In the genomic region with DNA sequence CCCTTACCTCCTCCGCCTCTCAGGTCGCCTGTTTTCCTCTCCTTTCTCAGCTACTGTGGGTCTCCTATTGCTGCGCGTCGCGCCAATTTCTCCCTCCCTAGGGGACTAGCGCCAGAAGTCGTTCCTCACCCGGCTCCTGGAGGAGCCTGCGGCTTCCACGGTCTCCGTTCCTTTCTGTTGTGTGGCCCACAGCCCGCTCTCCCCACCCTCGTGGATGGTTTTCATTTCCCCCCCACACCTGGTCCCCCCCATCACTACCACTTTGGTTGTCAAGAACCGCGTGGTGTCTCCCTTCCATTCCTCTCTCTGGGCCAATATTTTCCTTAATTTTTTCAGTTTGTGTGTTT, we compare ENCODE assay signal across 8 cellular contexts. TPM values are rescaled to one million over a fixed set of nuclear protein-coding genes. Genes with fewer than 3 reads are reported as not detected.
DNase-seq lines count a peak whose midpoint lies in the region; ATAC-seq, FAIRE-seq and TF ChIP-seq lines count a peak whose summit lies in the region.

No MANE protein-coding gene starts in this region.

- H3K9me3 ChIP-seq in CD8-positive, alpha-beta T cell (ENCODE audit: low read length), result no peaks in the 10 kb centered on the region
- H3K9me3 ChIP-seq in gastroesophageal sphincter, result no peaks in the 10 kb centered on the region
- no peaks in the 10 kb centered on the region for H3K9me3 ChIP-seq in pancreas

- TF ChIP-seq POLR2A in gastroesophageal sphincter (IDR thresholded peaks at IDR 0.05), result no peak

- peak overlapping the region; percentile 92 for H3K4me3 ChIP-seq in CD8-positive, alpha-beta T cell (ENCODE audit: low read depth, low read length)
- H3K4me3 ChIP-seq in gastroesophageal sphincter (peak overlapping the region; percentile 58 to 85), pancreas (peak overlapping the region; percentile 60 to 95 (median 88))

- H3K9me3 Mint-ChIP-seq in CD8-positive, alpha-beta T cell, result no peaks in the 10 kb centered on the region
- H3K9me3 Mint-ChIP-seq in activated CD4-positive, alpha-beta memory T cell treated with anti-CD3 and anti-CD28 coated beads for 36 hours, result no peaks in the 10 kb centered on the region

- no peaks in the 10 kb centered on the region for H3K27me3 Mint-ChIP-seq in CD8-positive, alpha-beta T cell (ENCODE audit: low read depth)
- no peaks in the 10 kb centered on the region for H3K27me3 Mint-ChIP-seq in activated CD4-positive, alpha-beta memory T cell treated with anti-CD3 and anti-CD28 coated beads for 36 hours

- peaks cover 59% of the 10 kb centered on the region for H3K4me1 Mint-ChIP-seq in CD8-positive, alpha-beta T cell (ENCODE audit: low read depth)
- peaks cover 46% of the 10 kb centered on the region for H3K4me1 Mint-ChIP-seq in activated CD4-positive, alpha-beta memory T cell treated with anti-CD3 and anti-CD28 coated beads for 36 hours (ENCODE audit: low read depth)

- FAIRE-seq in pancreas (lab: Jason Lieb, UNC), result no peak

- peak overlapping the region; percentile 97 for H3K27ac Mint-ChIP-seq in CD8-positive, alpha-beta T cell
- peak overlapping the region; percentile 91 for H3K27ac Mint-ChIP-seq in activated CD4-positive, alpha-beta memory T cell treated with anti-CD3 and anti-CD28 coated beads for 36 hours

- peak overlapping the region; percentile 98 for H3K4me3 Mint-ChIP-seq in CD8-positive, alpha-beta T cell
- H3K4me3 Mint-ChIP-seq in activated CD4-positive, alpha-beta memory T cell treated with anti-CD3 and anti-CD28 coated beads for 36 hours, result peak overlapping the region; percentile 90

- H3K27me3 ChIP-seq in CD8-positive, alpha-beta T cell (ENCODE audit: insufficient read depth, low read length), result no peaks in the 10 kb centered on the region
- no peaks in the 10 kb centered on the region for H3K27me3 ChIP-seq in gastroesophageal sphincter
- H3K27me3 ChIP-seq in pancreas, result no peaks in the 10 kb centered on the region

- peaks cover 3% of the 10 kb centered on the region for H3K36me3 ChIP-seq in CD8-positive, alpha-beta T cell (ENCODE audit: insufficient read depth, low read length)
- H3K36me3 ChIP-seq in gastroesophageal sphincter, result peaks cover 0 to 20% of the 10 kb centered on the region in 2 donors
- no peaks in the 10 kb centered on the region for H3K36me3 ChIP-seq in pancreas

- H3K36me3 Mint-ChIP-seq in CD8-positive, alpha-beta T cell, result peaks cover 32% of the 10 kb centered on the region
- H3K36me3 Mint-ChIP-seq in activated CD4-positive, alpha-beta memory T cell treated with anti-CD3 and anti-CD28 coated beads for 36 hours, result peaks cover 11% of the 10 kb centered on the region

- 0 to 2% methylated on average over 4 to 14 of the region's 16 CpGs for WGBS in gastroesophageal sphincter (ENCODE audit: low coverage in 1 of 2), 2 donors
- 0% methylated on average over 16 of the region's 16 CpGs for WGBS in pancreas, 2 donors

- ATAC-seq in CD8-positive, alpha-beta T cell, result peak; percentile 21
- ATAC-seq in HG03159 (IDR thresholded peaks at IDR 0.05; ENCODE audit: unreplicated experiment), result peak; percentile 17
- ATAC-seq in gastroesophageal sphincter, result peak; percentile 40
- ATAC-seq in pancreas, result peak in 1 of 4 donors; percentile 42

- CTCF ChIA-PET in CD8-positive, alpha-beta T cell (lab: Charles Lee), result interaction anchor here (0.7 to 1.6 kb wide), 3 partner anchors 71 to 806 kb away, joined by 3 to 6 read pairs (median 3); no protein-coding TSS in a partner anchor
- CTCF ChIA-PET in activated CD4-positive, alpha-beta memory T cell treated with anti-CD3 and anti-CD28 coated beads for 36 hours (lab: Charles Lee), result interaction anchor here (0.6 to 1.3 kb wide), 4 partner anchors 12 to 119 kb away, joined by 3 to 4 read pairs (median 3); no protein-coding TSS in a partner anchor

- H3K27ac ChIP-seq in CD8-positive, alpha-beta T cell (ENCODE audit: low read depth, low read length), result peak overlapping the region; percentile 83
- H3K27ac ChIP-seq in gastroesophageal sphincter (peak overlapping the region; percentile 78 to 99 (median 98)), pancreas (peak overlapping the region; percentile 82 to 92 (median 89))

- TF ChIP-seq EP300 in gastroesophageal sphincter (IDR thresholded peaks at IDR 0.05), result no peak

- peak in 1 of 7 experiments; percentile 39 for DNase-seq in CD8-positive, alpha-beta T cell
- DNase-seq in GM19238 (ENCODE audit: insufficient read length, low spot score) (peak; percentile 20), pancreas (no peak), NCI-H82 (lab: John Stamatoyannopoulos, UW) (no peak), D341Med (ENCODE audit: low spot score) (no peak)
- no peak for DNase-seq in activated CD4-positive, alpha-beta memory T cell treated with anti-CD3 and anti-CD28 coated beads for 36 hours

- POLR2A ChIA-PET in CD8-positive, alpha-beta T cell (lab: Charles Lee), result interaction anchor here (1.4 kb wide), 1 partner anchor 12 kb away, joined by 4 read pairs; no protein-coding TSS in a partner anchor
- POLR2A ChIA-PET in activated CD4-positive, alpha-beta memory T cell treated with anti-CD3 and anti-CD28 coated beads for 36 hours (lab: Charles Lee), result interaction anchor here (0.8 to 3.0 kb wide), 4 partner anchors 9 to 42 kb away, joined by 3 to 12 read pairs (median 4); no protein-coding TSS in a partner anchor

- peaks cover 56% of the 10 kb centered on the region for H3K4me1 ChIP-seq in CD8-positive, alpha-beta T cell (ENCODE audit: insufficient read depth, low read length)
- peaks cover 8 to 66% (median 16%) of the 10 kb centered on the region in 3 donors for H3K4me1 ChIP-seq in gastroesophageal sphincter
- H3K4me1 ChIP-seq in pancreas, result peaks cover 0 to 22% (median 7%) of the 10 kb centered on the region in 3 donors

- no peak for TF ChIP-seq CTCF in CD8-positive, alpha-beta T cell (IDR thresholded peaks at IDR 0.05)
- no peak for TF ChIP-seq CTCF in gastroesophageal sphincter (IDR thresholded peaks at IDR 0.05)
- no peak for TF ChIP-seq CTCF in pancreas (IDR thresholded peaks at IDR 0.05)

- intact Hi-C loops in CD8-positive, alpha-beta T cell (cut with DNase I, micrococcal nuclease), result loop anchor here (1.0 to 10.0 kb wide), 14 partner anchors 27 to 1914 kb away; a partner anchor contains a TSS
- intact Hi-C loops in activated CD4-positive, alpha-beta memory T cell treated with anti-CD3 and anti-CD28 coated beads for 36 hours (cut with micrococcal nuclease), result loop anchor here (2.0 to 5.0 kb wide), 14 partner anchors 42 to 1914 kb away; a partner anchor contains a TSS
- intact Hi-C loops in pancreas (cut with DNase I), result no loop called here

RNA-seq across cellular contexts. Expression of a gene that starts 0.5 kb away (rescaled TPM):
- total RNA-seq in CD8-positive, alpha-beta T cell, result 10 to 100 TPM; 64.1 to 64.4 TPM
- total RNA-seq in activated CD4-positive, alpha-beta memory T cell treated with anti-CD3 and anti-CD28 coated beads for 36 hours, result 10 to 100 TPM; 25.9 TPM
- total RNA-seq in gastroesophageal sphincter (10 to 100 TPM; 41.6 to 81.9 (median 65.6) TPM), pancreas (10 to 100 TPM in 3 of 6 donors, 1 to 10 TPM in 3; 7.1 to 12.9 (median 10.6) TPM)
- polyA plus RNA-seq in pancreas, result 1 to 10 TPM; 3.6 to 7.3 TPM

RNA-seq across cellular contexts. Expression of a gene that starts 0.7 kb away (rescaled TPM):
- 10 to 100 TPM; 15.8 to 16.4 TPM for total RNA-seq in CD8-positive, alpha-beta T cell
- total RNA-seq in activated CD4-positive, alpha-beta memory T cell treated with anti-CD3 and anti-CD28 coated beads for 36 hours, result 10 to 100 TPM; 13.6 to 14.5 TPM
- total RNA-seq in gastroesophageal sphincter (10 to 100 TPM in 2 of 4 donors, 1 to 10 TPM in 2; 7.4 to 12.8 (median 10.2) TPM), pancreas (1 to 10 TPM; 3.7 to 9.5 (median 7.1) TPM)
- polyA plus RNA-seq in pancreas, result 1 to 10 TPM; 3.3 to 8.3 TPM

RNA-seq across cellular contexts. Expression of a gene that starts 59.7 kb away (rescaled TPM):
- 10 to 100 TPM; 20.5 to 21.2 TPM for total RNA-seq in CD8-positive, alpha-beta T cell
- 10 to 100 TPM; 16.6 to 20.2 TPM for total RNA-seq in activated CD4-positive, alpha-beta memory T cell treated with anti-CD3 and anti-CD28 coated beads for 36 hours
- 10 to 100 TPM; 11.6 to 26.9 (median 18.3) TPM for total RNA-seq in gastroesophageal sphincter
- total RNA-seq in pancreas, result 10 to 100 TPM in 1 of 6 donors, 1 to 10 TPM in 5; 4.6 to 10.5 (median 6.7) TPM
- 1 to 10 TPM; 5.7 to 8.6 TPM for polyA plus RNA-seq in pancreas

Comparison
In these comparisons a context has a peak if more than half of its experiments do, and no peak if none do; other contexts are left out.
1. intact Hi-C loops: an anchor here in CD8-positive, alpha-beta T cell (1.0 to 10.0 kb wide) and activated CD4-positive, alpha-beta memory T cell treated with anti-CD3 and anti-CD28 coated beads for 36 hours (2.0 to 5.0 kb wide); none called in pancreas.